In the genomic region with DNA sequence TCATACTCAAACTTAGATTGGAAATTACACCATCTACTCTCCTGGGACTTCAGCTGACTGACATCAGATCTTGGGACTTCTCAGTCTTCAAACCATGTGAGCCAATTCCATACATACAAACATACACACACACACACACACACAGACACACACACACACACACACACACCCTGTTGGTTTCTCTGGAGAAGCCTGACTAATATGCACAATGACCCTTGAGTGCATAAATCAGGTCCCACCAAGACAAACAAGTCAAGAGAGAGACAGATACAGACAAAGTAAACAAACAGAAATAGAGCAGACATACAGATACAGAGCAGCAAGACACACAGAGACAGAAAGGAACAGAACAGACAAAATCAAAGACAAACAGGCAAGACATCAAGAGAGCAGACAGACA, we compare ENCODE assay signal across 18 cellular contexts.
"Had no signal": no experiment of that assay in that cellular context is flagged by ENCODE, and none has a peak within 500 bp of the region (broad histone marks: within the 10 kb centered on the region; RNA-seq: fewer than 3 reads in every experiment).

No MANE protein-coding gene starts in this region.

- H3K27me3 ChIP-seq: sigmoid colon had no signal

- H3K27ac ChIP-seq: dorsolateral prefrontal cortex, heart left ventricle, sigmoid colon, skin epidermis had no signal

- H3K4me3 Mint-ChIP-seq: neural crest cell had no signal

- H3K9me3 Mint-ChIP-seq: neural crest cell had no signal

- H3K4me1 ChIP-seq: heart left ventricle, sigmoid colon had no signal

- ATAC-seq: heart left ventricle, left lobe of liver had no signal

- H3K9me3 ChIP-seq: heart left ventricle, sigmoid colon had no signal

- DNase-seq: cortex of kidney; dorsolateral prefrontal cortex; effector CD8-positive, alpha-beta T cell; foreskin melanocyte; heart left ventricle; hypothalamus; kidney glomerular epithelial cell; midbrain; posterior cingulate gyrus; sigmoid colon; stimulated activated CD4-positive, alpha-beta T cell treated with anti-CD3 and anti-CD28 coated beads, Interleukin-12 subunit alpha, Interleukin-12 subunit beta, amount 100 ng/mL, for 4 hours; stimulated activated CD4-positive, alpha-beta T cell treated with anti-CD3 and anti-CD28 coated beads, Interleukin-2, amount 100 ng/mL, for 48 hours; stimulated activated naive CD4-positive, alpha-beta T cell treated with Interleukin-2 at 50 U/mL for 16 hours; trophoblast cell had no signal

- H3K4me1 Mint-ChIP-seq: neural crest cell had no signal

- H3K4me3 ChIP-seq: dorsolateral prefrontal cortex, heart left ventricle, sigmoid colon, skin epidermis had no signal

- FAIRE-seq: islet of Langerhans had no signal

- H3K36me3 ChIP-seq: heart left ventricle, sigmoid colon had no signal
